Comparison of ENCODE assay signal across 1 cellular context in genomic region chr1:111633736-111634135, GRCh38.
TF ChIP-seq lines count a peak whose summit lies in the region.

No MANE protein-coding gene starts in this region.

TF ChIP-seq in GM12878, 131 proteins besides CTCF, POLR2A, EP300 and RAD21:
- TF ChIP-seq CBX5 (IDR thresholded peaks at IDR 0.05; ENCODE audit: low read depth) (no peak), RUNX3 (IDR thresholded peaks at IDR 0.05; ENCODE audit: low read length) (0 out of 2 replicates have a peak, but pooled peaks have one; percentile 36), ZBTB11 (CRISPR knock-in tag; IDR thresholded peaks at IDR 0.05) (no peak), CBFB (IDR thresholded peaks at IDR 0.05; ENCODE audit: low read depth) (0 out of 2 replicates have a peak, but pooled peaks have one; percentile 15)
